ENCODE assay signal across 22 cellular contexts in the genomic region with DNA sequence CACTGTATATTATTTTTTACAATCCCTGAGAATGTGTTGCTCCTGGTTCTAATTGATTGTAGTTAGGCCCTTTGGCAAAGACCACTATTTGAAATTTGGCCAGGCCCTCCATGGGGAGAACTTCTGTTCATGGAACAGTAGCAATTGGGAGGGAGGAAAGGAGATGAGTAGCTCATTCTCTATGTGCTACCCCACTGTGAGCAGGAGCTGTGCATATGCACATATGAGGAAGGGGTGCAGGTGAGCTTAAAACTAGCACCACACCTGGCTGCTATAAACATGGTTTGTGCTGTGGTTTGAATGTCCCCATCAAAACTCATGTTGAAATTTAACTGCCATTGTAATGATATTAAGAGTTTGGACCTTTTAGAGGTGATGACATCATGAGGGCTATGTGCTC.
"Had no signal": no experiment of that assay in that cellular context is flagged by ENCODE, and none has a peak within 500 bp of the region (broad histone marks: within the 10 kb centered on the region; RNA-seq: fewer than 3 reads in every experiment).

No MANE protein-coding gene starts in this region.

- H3K79me2 ChIP-seq: hepatocyte had no signal

- H3K27me3 ChIP-seq: dorsolateral prefrontal cortex, esophagus muscularis mucosa, foreskin keratinocyte, gastroesophageal sphincter, heart left ventricle, hepatocyte, left lung had no signal

- ATAC-seq: foreskin keratinocyte, gastroesophageal sphincter, heart left ventricle, left cardiac atrium, left lung, left ventricle myocardium superior, lower lobe of right lung, mucosa of descending colon had no signal

- H3K4me3 Mint-ChIP-seq: mesothelial cell of epicardium had no signal

- H2AFZ ChIP-seq: hepatocyte had no signal

- H3K4me3 ChIP-seq: coronary artery, dorsolateral prefrontal cortex, esophagus muscularis mucosa, gastroesophageal sphincter, heart left ventricle, hepatocyte, left lung, lower lobe of right lung, mucosa of descending colon had no signal

- H3K4me1 ChIP-seq: esophagus muscularis mucosa, foreskin keratinocyte, gastroesophageal sphincter, heart left ventricle, left lung, lower lobe of right lung had no signal

- H3K4me1 Mint-ChIP-seq: mesothelial cell of epicardium had no signal

- H3K27ac ChIP-seq: coronary artery, dorsolateral prefrontal cortex, esophagus muscularis mucosa, foreskin keratinocyte, gastroesophageal sphincter, heart left ventricle, hepatocyte, left lung, lower lobe of right lung had no signal

- H3K4me2 ChIP-seq: hepatocyte had no signal

- DNase-seq: dermis blood vessel endothelial cell; dorsolateral prefrontal cortex; effector CD4-positive, alpha-beta T cell; effector memory CD4-positive, alpha-beta T cell; foreskin keratinocyte; heart left ventricle; hypothalamus; left cardiac atrium; left lung; left ventricle myocardium superior; lower lobe of right lung; mesenchymal stem cell; mucosa of descending colon had no signal

- H3K36me3 ChIP-seq: esophagus muscularis mucosa, gastroesophageal sphincter, heart left ventricle, left lung, lower lobe of right lung had no signal

- H3K9me3 ChIP-seq: lower lobe of right lung had no signal

- FAIRE-seq: colon, endothelial cell of umbilical vein, islet of Langerhans, keratinocyte had no signal

- H3K27ac Mint-ChIP-seq: mesothelial cell of epicardium had no signal
